In genomic region chr9:88810826-88811225, GRCh38 we compare ENCODE assay signal across 23 cellular contexts.
"Had no signal": no experiment of that assay in that cellular context is flagged by ENCODE, and none has a peak within 500 bp of the region (broad histone marks: within the 10 kb centered on the region; RNA-seq: fewer than 3 reads in every experiment).

No MANE protein-coding gene starts in this region.

- ATAC-seq: activated T-helper 17 cell treated with anti-CD3 and anti-CD28 coated beads, Interleukin-2, amount 50 U/mL, for 72 hours; PC-3; WTC11 had no signal

- H3K27ac ChIP-seq: cardiac muscle cell had no signal

- H3K27me3 ChIP-seq: cardiac muscle cell had no signal

- H3K36me3 ChIP-seq: cardiac muscle cell had no signal

- H3K4me3 ChIP-seq: cardiac muscle cell had no signal

- DNase-seq: activated CD4-positive, alpha-beta T cell treated with anti-CD3 and anti-CD28 coated beads for 48 hours; activated CD4-positive, alpha-beta T cell treated with anti-CD3 and anti-CD28 coated beads, Interleukin-2, amount 50 U/mL, for 4 hours; activated CD4-positive, CD25-positive, alpha-beta regulatory T cell treated with anti-CD3 and anti-CD28 coated beads, Interleukin-2, amount 50 U/mL, for 72 hours; activated gamma-delta T cell; activated naive CD4-positive, alpha-beta T cell treated with anti-CD3 and anti-CD28 coated beads for 36 hours; activated T-cell treated with anti-CD3 and anti-CD28 coated beads for 4 hours; activated T-cell treated with anti-CD3 and anti-CD28 coated beads, Interleukin-2, amount 50 U/mL, for 48 hours; amygdala; KG1; NCI-H1092; NCI-H1417 treated with DMSO at 0.1 percent for 48 hours; NCI-H1694; NCI-H2029; NCI-H2107; NCI-H345; NCI-H510A; NCI-H69; NK-92 treated with Interleukin-12 subunit alpha and Interleukin-12 subunit beta, amount 100 ng/mL, for 24 hours; PC-3; SHP77 treated with DMSO at 0.1 percent for 48 hours had no signal
